Comparison of ENCODE assay signal across 25 cellular contexts in genomic region chr19:2358548-2359173, GRCh38. TPM values are rescaled to one million over a fixed set of nuclear protein-coding genes. Genes with fewer than 3 reads are reported as not detected.
"Had no signal": no experiment of that assay in that cellular context is flagged by ENCODE, and none has a peak within 500 bp of the region (broad histone marks: within the 10 kb centered on the region; RNA-seq: fewer than 3 reads in every experiment).

No MANE protein-coding gene starts in this region.

- H3K4me3 ChIP-seq: esophagus squamous epithelium, heart right ventricle, ovary, right lobe of liver, smooth muscle cell, testis had no signal

- H3K4me3 Mint-ChIP-seq: activated CD4-positive, alpha-beta memory T cell treated with anti-CD3 and anti-CD28 coated beads, Interleukin-2, amount 10 ng/mL, durations not matched to agents 7 days and 5 days; activated CD8-positive, alpha-beta memory T cell treated with anti-CD3 and anti-CD28 coated beads, Interleukin-2, amount 10 ng/mL, durations not matched to agents 7 days and 5 days; activated naive CD8-positive, alpha-beta T cell treated with anti-CD3 and anti-CD28 coated beads for 36 hours; activated T-helper 17 cell treated with anti-CD3 and anti-CD28 coated beads, Interleukin-2, amount 50 U/mL, for 72 hours; effector memory CD8-positive, alpha-beta T cell; immature natural killer cell; type B pancreatic cell had no signal

- DNase-seq: activated CD4-positive, alpha-beta memory T cell treated with anti-CD3 and anti-CD28 coated beads, Interleukin-2, amount 10 ng/mL, durations not matched to agents 7 days and 5 days; activated CD4-positive, alpha-beta T cell treated with anti-CD3 and anti-CD28 coated beads for 48 hours; activated CD4-positive, CD25-positive, alpha-beta regulatory T cell; activated CD8-positive, alpha-beta memory T cell treated with anti-CD3 and anti-CD28 coated beads, Interleukin-2, amount 10 ng/mL, durations not matched to agents 7 days and 5 days; activated naive CD4-positive, alpha-beta T cell; activated naive CD8-positive, alpha-beta T cell treated with anti-CD3 and anti-CD28 coated beads for 36 hours; amniotic stem cell; effector memory CD8-positive, alpha-beta T cell; esophagus squamous epithelium; heart right ventricle; immature natural killer cell; kidney glomerular epithelial cell; left ventricle myocardium superior; ovary; right lobe of liver; stimulated activated CD4-positive, alpha-beta T cell treated with anti-CD3 and anti-CD28 coated beads, Interleukin-4, amount 100 ng/mL, for 1 hour; T1000; testis had no signal

- ATAC-seq: activated CD8-positive, alpha-beta memory T cell treated with anti-CD3 and anti-CD28 coated beads, Interleukin-2, amount 10 ng/mL, durations not matched to agents 7 days and 5 days; activated T-helper 17 cell treated with anti-CD3 and anti-CD28 coated beads, Interleukin-2, amount 50 U/mL, for 72 hours; effector memory CD8-positive, alpha-beta T cell; heart right ventricle; left ventricle myocardium superior; right lobe of liver had no signal

- H3K36me3 ChIP-seq: ovary, right lobe of liver had no signal

- H3K4me1 Mint-ChIP-seq: activated CD8-positive, alpha-beta memory T cell treated with anti-CD3 and anti-CD28 coated beads, Interleukin-2, amount 10 ng/mL, durations not matched to agents 7 days and 5 days had no signal

- H3K4me2 ChIP-seq: smooth muscle cell had no signal

- H3K36me3 Mint-ChIP-seq: activated CD8-positive, alpha-beta memory T cell treated with anti-CD3 and anti-CD28 coated beads, Interleukin-2, amount 10 ng/mL, durations not matched to agents 7 days and 5 days; activated naive CD8-positive, alpha-beta T cell treated with anti-CD3 and anti-CD28 coated beads for 36 hours; immature natural killer cell; type B pancreatic cell had no signal

- H3K9me3 ChIP-seq: esophagus squamous epithelium, heart right ventricle, ovary, right lobe of liver, testis had no signal

- H3K27ac ChIP-seq: esophagus squamous epithelium, heart right ventricle, ovary, right lobe of liver, testis had no signal

- H3K27me3 ChIP-seq: ovary, right lobe of liver, testis had no signal

- H3K4me1 ChIP-seq: right lobe of liver, testis had no signal

- H3K27ac Mint-ChIP-seq: activated CD4-positive, alpha-beta memory T cell treated with anti-CD3 and anti-CD28 coated beads, Interleukin-2, amount 10 ng/mL, durations not matched to agents 7 days and 5 days; activated CD8-positive, alpha-beta memory T cell treated with anti-CD3 and anti-CD28 coated beads, Interleukin-2, amount 10 ng/mL, durations not matched to agents 7 days and 5 days; activated naive CD8-positive, alpha-beta T cell treated with anti-CD3 and anti-CD28 coated beads for 36 hours; activated T-helper 17 cell treated with anti-CD3 and anti-CD28 coated beads, Interleukin-2, amount 50 U/mL, for 72 hours; effector memory CD8-positive, alpha-beta T cell; immature natural killer cell; type B pancreatic cell had no signal

- H3K9me3 Mint-ChIP-seq: activated CD4-positive, alpha-beta memory T cell treated with anti-CD3 and anti-CD28 coated beads, Interleukin-2, amount 10 ng/mL, durations not matched to agents 7 days and 5 days; activated naive CD8-positive, alpha-beta T cell treated with anti-CD3 and anti-CD28 coated beads for 36 hours; activated T-helper 17 cell treated with anti-CD3 and anti-CD28 coated beads, Interleukin-2, amount 50 U/mL, for 72 hours; effector memory CD8-positive, alpha-beta T cell; immature natural killer cell; type B pancreatic cell had no signal

RNA-seq across cellular contexts. Expression of gene TMPRSS9, which starts 1.4 kb away (rescaled TPM):
- total RNA-seq: activated CD4-positive, alpha-beta memory T cell treated with anti-CD3 and anti-CD28 coated beads, Interleukin-2, amount 10 ng/mL, durations not matched to agents 7 days and 5 days; activated CD8-positive, alpha-beta memory T cell treated with anti-CD3 and anti-CD28 coated beads, Interleukin-2, amount 10 ng/mL, durations not matched to agents 7 days and 5 days; activated naive CD8-positive, alpha-beta T cell treated with anti-CD3 and anti-CD28 coated beads for 36 hours; activated T-helper 17 cell treated with anti-CD3 and anti-CD28 coated beads, Interleukin-2, amount 50 U/mL, for 72 hours; cardiac septum; dermis microvascular lymphatic vessel endothelial cell; heart right ventricle; left ventricle myocardium superior; pulmonary artery endothelial cell; smooth muscle cell had no signal
- polyA plus RNA-seq: immature natural killer cell, neural cell had no signal

RNA-seq across cellular contexts. Expression of gene LINGO3, which starts 50.7 kb away (rescaled TPM):
- total RNA-seq: cardiac septum, dermis microvascular lymphatic vessel endothelial cell, heart right ventricle, left ventricle myocardium superior, ovary, pulmonary artery endothelial cell, right lobe of liver, smooth muscle cell had no signal
- polyA plus RNA-seq: heart right ventricle, ovary had no signal
